8 cellular contexts compared by ENCODE assay signal in genomic region chr11:65225284-65226102, GRCh38. TPM values are rescaled to one million over a fixed set of nuclear protein-coding genes. Genes with fewer than 3 reads are reported as not detected.
DNase-seq lines count a peak whose midpoint lies in the region; ATAC-seq and TF ChIP-seq lines count a peak whose summit lies in the region.

No MANE protein-coding gene starts in this region.

- H3K4me2 ChIP-seq in DND-41 (ENCODE audit: insufficient read depth, low read length) (peak overlapping the region; percentile 11; the same call in 1 of the 2 replicates), MM.1S (ENCODE audit: low read depth, low read length) (peak overlapping the region; percentile 94)

- TF ChIP-seq CTCF in DND-41 (IDR thresholded peaks at IDR 0.05; ENCODE audit: borderline replicate concordance, extremely low read depth, low read length, poor library complexity, severe bottlenecking) = peak; percentile 41
- peak; percentile 65 for TF ChIP-seq CTCF in MM.1S (IDR thresholded peaks at IDR 0.05; ENCODE audit: low read length)

- H4K20me1 ChIP-seq in DND-41 (ENCODE audit: insufficient read depth, low read length) (no peaks in the 10 kb centered on the region), MM.1S (ENCODE audit: insufficient read depth, low read length) (no peaks in the 10 kb centered on the region)

- H2AFZ ChIP-seq in DND-41 (ENCODE audit: low read depth, low read length) (no peak overlapping the region), MM.1S (ENCODE audit: low read length) (peak overlapping the region; percentile 83)

- no peak overlapping the region for H3K27ac ChIP-seq in DND-41 (ENCODE audit: low read length)
- no peak overlapping the region for H3K27ac ChIP-seq in MM.1S (ENCODE audit: low read length)

- peaks cover 19% of the 10 kb centered on the region for H3K27me3 ChIP-seq in DND-41 (ENCODE audit: insufficient read depth, low read length, poor library complexity)
- peaks cover 15% of the 10 kb centered on the region for H3K27me3 ChIP-seq in MM.1S (replicated peaks; ENCODE audit: insufficient read depth, low read length)

- DNase-seq in DND-41 (peak; percentile 26), MM.1S (peak; percentile 61), activated T-cell treated with anti-CD3 and anti-CD28 coated beads for 24 hours (ENCODE audit: low read depth) (peak; percentile 42), myocyte (ENCODE audit: low read depth) (peak; percentile 48), NCI-H1092 treated with DMSO at 0.1 percent for 48 hours (lab: John Stamatoyannopoulos, UW) (no peak), NCI-H69 (lab: John Stamatoyannopoulos, UW) (no peak)
- peak; percentile 53 for DNase-seq in stimulated activated naive CD4-positive, alpha-beta T cell treated with Interleukin-2 at 50 U/mL for 16 hours (lab: John Stamatoyannopoulos, UW)

- H3K9me2 ChIP-seq in MM.1S (replicated peaks; ENCODE audit: insufficient read depth, low read length) = no peaks in the 10 kb centered on the region

- H3K9me3 ChIP-seq in DND-41 (ENCODE audit: insufficient read depth, low read length, severe bottlenecking) (no peaks in the 10 kb centered on the region), MM.1S (replicated peaks; ENCODE audit: insufficient read depth, low read length) (no peaks in the 10 kb centered on the region)

- H3K4me1 ChIP-seq in DND-41 (ENCODE audit: insufficient read depth, low read length) (no peaks in the 10 kb centered on the region; the same call in 1 of the 2 replicates), MM.1S (ENCODE audit: low read length) (no peaks in the 10 kb centered on the region)

- no peaks in the 10 kb centered on the region for H3K79me2 ChIP-seq in DND-41 (ENCODE audit: insufficient read depth, low read length)
- H3K79me2 ChIP-seq in MM.1S (ENCODE audit: low read length) = no peaks in the 10 kb centered on the region

- ATAC-seq in DND-41 (ENCODE audit: insufficient read depth, low read depth) (peak; percentile 63; the same call in 2 of the 3 replicates), esophagus mucosa (peak; percentile 85)

- H3K4me3 ChIP-seq in DND-41 (ENCODE audit: low read depth in 1 of 2, low read length in 2 of 2) = no peak overlapping the region
- H3K4me3 ChIP-seq in MM.1S (ENCODE audit: low read length) = peak overlapping the region; percentile 66

- no peak overlapping the region for H3K9ac ChIP-seq in DND-41 (ENCODE audit: low read depth, low read length)
- peak overlapping the region; percentile 15; the same call in 1 of the 2 replicates for H3K9ac ChIP-seq in MM.1S (ENCODE audit: low read length)

- H3K36me3 ChIP-seq in DND-41 (ENCODE audit: insufficient read depth, low read length) (no peaks in the 10 kb centered on the region), MM.1S (replicated peaks; ENCODE audit: insufficient read depth, low read length) (no peaks in the 10 kb centered on the region)

- no peaks in the 10 kb centered on the region for H3F3A ChIP-seq in MM.1S (ENCODE audit: insufficient read depth, low read length)

RNA-seq across cellular contexts. Expression of gene POLA2, which starts 36.3 kb away (rescaled TPM):
- total RNA-seq in esophagus mucosa (11.2 TPM), myocyte (3.2 and 4.5 TPM in 2 replicates)
- polyA plus RNA-seq in myocyte (2012) = 9.6 TPM

RNA-seq across cellular contexts. Expression of gene CAPN1, which starts 43.8 kb away (rescaled TPM):
- total RNA-seq in esophagus mucosa (510 TPM), myocyte (130 and 149 TPM in 2 replicates)
- polyA plus RNA-seq in myocyte (2012) = 105 TPM

RNA-seq across cellular contexts. Expression of gene SPDYC, which starts 55.5 kb away (rescaled TPM):
- total RNA-seq in esophagus mucosa (not detected), myocyte (not detected in 2 replicates)
- polyA plus RNA-seq in myocyte (2012) = not detected

Comparison
In these comparisons a context has a peak if more than half of its experiments do, and no peak if none do; other contexts are left out.
1. DNase-seq: peak in DND-41 (single experiment), MM.1S (single experiment), activated T-cell treated with anti-CD3 and anti-CD28 coated beads for 24 hours (single experiment), myocyte (single experiment) and stimulated activated naive CD4-positive, alpha-beta T cell treated with Interleukin-2 at 50 U/mL for 16 hours (single experiment); none in NCI-H1092 treated with DMSO at 0.1 percent for 48 hours (single experiment) and NCI-H69 (single experiment).